Comparison of ENCODE assay signal across 14 cellular contexts in the genomic region with DNA sequence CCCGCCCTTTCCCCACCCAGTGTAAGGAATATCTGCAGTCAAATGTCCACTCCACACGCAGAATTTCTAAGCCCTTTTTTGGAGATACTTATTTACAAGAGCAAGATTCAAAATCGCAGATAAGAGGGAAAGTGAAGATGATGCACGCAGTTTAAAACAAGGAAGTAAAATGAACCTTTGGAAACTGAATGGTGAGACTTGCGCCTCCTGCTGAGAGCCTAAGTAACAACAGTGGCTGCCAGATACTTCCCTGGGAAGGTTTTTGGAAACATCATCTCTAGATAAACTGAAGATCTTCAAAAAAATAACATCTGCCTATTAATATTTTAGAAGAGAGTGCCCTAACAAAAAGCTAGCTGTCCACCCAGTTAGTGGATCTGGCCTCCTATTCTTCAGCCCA.
A peak's percentile ranks its signal among the peaks of the same experiment; 100 is the strongest.
DNase-seq lines count a peak whose midpoint lies in the region; ATAC-seq and TF ChIP-seq lines count a peak whose summit lies in the region.
"Had no signal": no experiment of that assay in that cellular context is flagged by ENCODE, and none has a peak within 500 bp of the region (broad histone marks: within the 10 kb centered on the region; RNA-seq: fewer than 3 reads in every experiment).

No MANE protein-coding gene starts in this region.

- no peaks in the 10 kb centered on the region for H3K36me3 ChIP-seq in GM06990 (ENCODE audit: control insufficient read depth, insufficient read depth, low read length)
- H3K36me3 ChIP-seq in PC-9 (ENCODE audit: low read depth), result no peaks in the 10 kb centered on the region
- H3K36me3 ChIP-seq: cardiac muscle cell, neutrophil, uterus had no signal

- H3F3A ChIP-seq in PC-9 (ENCODE audit: insufficient read depth, low read depth), result no peaks in the 10 kb centered on the region

- H3K79me2 ChIP-seq in PC-9 (ENCODE audit: low read depth), result no peaks in the 10 kb centered on the region

- H3K9me3 ChIP-seq in PC-9 (ENCODE audit: insufficient read depth, low read depth), result no peaks in the 10 kb centered on the region
- H3K9me3 ChIP-seq: neutrophil, uterus had no signal

- DNase-seq in GM06990 (ENCODE audit: extremely low read depth, insufficient read length), result no peak
- DNase-seq in LNCaP clone FGC (ENCODE audit: low read depth), result no peak
- no peak for DNase-seq in PC-9
- peak; percentile 19 for DNase-seq in iPS-NIHi11 (ENCODE audit: low spot score)
- no peak for DNase-seq in NCI-H1048 (lab: John Stamatoyannopoulos, UW)
- no peak for DNase-seq in foreskin keratinocyte
- DNase-seq: effector CD4-positive, alpha-beta T cell; hippocampal formation; RPMI8226; uterus had no signal

- no peaks in the 10 kb centered on the region for H3K27me3 ChIP-seq in GM06990 (replicated peaks; ENCODE audit: control insufficient read depth, insufficient read depth, low read length)
- no peaks in the 10 kb centered on the region for H3K27me3 ChIP-seq in PC-9 (ENCODE audit: insufficient read depth, low read depth)
- no peaks in the 10 kb centered on the region for H3K27me3 ChIP-seq in foreskin keratinocyte
- H3K27me3 ChIP-seq: cardiac muscle cell, neutrophil, uterus had no signal

- TF ChIP-seq CTCF in GM06990 (IDR thresholded peaks at IDR 0.05; ENCODE audit: insufficient read depth, low read length, poor library complexity, severe bottlenecking), result peak; percentile 34
- TF ChIP-seq CTCF in LNCaP clone FGC (IDR thresholded peaks at IDR 0.05; ENCODE audit: control insufficient read depth, extremely low read depth, insufficient read depth), result peak; percentile 41
- 0 out of 2 replicates have a peak, but pooled peaks have one; percentile 31 for TF ChIP-seq CTCF in PC-9 (conservative IDR thresholded peaks at IDR 0.05)
- no peak for TF ChIP-seq CTCF in foreskin keratinocyte (conservative IDR thresholded peaks at IDR 0.05)

- no peak overlapping the region for H3K4me2 ChIP-seq in PC-9

- intact Hi-C loops in PC-9 (cut with micrococcal nuclease; ENCODE audit: unreplicated experiment), result no loop called here

- H2AFZ ChIP-seq in PC-9, result no peak overlapping the region

- ATAC-seq in foreskin keratinocyte (no peak), GM18909 (IDR thresholded peaks at IDR 0.05; ENCODE audit: poor library complexity, unreplicated experiment) (no peak), GM18873 (IDR thresholded peaks at IDR 0.05; ENCODE audit: low FRiP score, unreplicated experiment) (no peak)

- no peak overlapping the region for H3K27ac ChIP-seq in PC-9
- H3K27ac ChIP-seq in foreskin keratinocyte, result no peak overlapping the region
- H3K27ac ChIP-seq: cardiac muscle cell, neutrophil, uterus had no signal

- H3K9me2 ChIP-seq in PC-9 (ENCODE audit: insufficient read depth), result no peaks in the 10 kb centered on the region

- POLR2A ChIA-PET in PC-9 (lab: Charles Lee; ENCODE audit: unreplicated experiment), result no interaction called here

- H4K20me1 ChIP-seq in PC-9 (ENCODE audit: insufficient read depth), result no peaks in the 10 kb centered on the region

- CTCF ChIA-PET in PC-9 (lab: Charles Lee), result no interaction called here

- no TSS peak for BruUV-seq in PC-9 (replicated peaks; lab: Mats Ljungman, UMichigan)

- H3K4me3 ChIP-seq in GM06990 (replicated peaks; ENCODE audit: low read depth, low read length), result no peak overlapping the region
- H3K4me3 ChIP-seq in LNCaP clone FGC (ENCODE audit: low read depth, low read length), result no peak overlapping the region
- H3K4me3 ChIP-seq in PC-9, result no peak overlapping the region
- H3K4me3 ChIP-seq: cardiac muscle cell, uterus had no signal

- H3K4me1 ChIP-seq in PC-9 (replicated peaks; ENCODE audit: insufficient read depth) (no peaks in the 10 kb centered on the region), foreskin keratinocyte (no peaks in the 10 kb centered on the region)
- H3K4me1 ChIP-seq: uterus had no signal
